ENCODE assay signal across 10 cellular contexts in genomic region chr16:68227850-68228553, GRCh38. TPM values are rescaled to one million over a fixed set of nuclear protein-coding genes. Genes with fewer than 3 reads are reported as not detected.
DNase-seq lines count a peak whose midpoint lies in the region; ATAC-seq and TF ChIP-seq lines count a peak whose summit lies in the region.
"Had no signal": no experiment of that assay in that cellular context is flagged by ENCODE, and none has a peak within 500 bp of the region (broad histone marks: within the 10 kb centered on the region; RNA-seq: fewer than 3 reads in every experiment).

No MANE protein-coding gene starts in this region.

- no peaks in the 10 kb centered on the region for H4K20me1 ChIP-seq in KMS-11 (ENCODE audit: insufficient read depth)

- peaks cover 2% of the 10 kb centered on the region for H3K4me1 Mint-ChIP-seq in progenitor cell of endocrine pancreas (ENCODE audit: low read depth)

- H3K27me3 ChIP-seq in KMS-11 (ENCODE audit: insufficient read depth, low read depth): no peaks in the 10 kb centered on the region
- H3K27me3 ChIP-seq: esophagus muscularis mucosa had no signal

- TF ChIP-seq CTCF in KMS-11 (conservative IDR thresholded peaks at IDR 0.05; ENCODE audit: low read depth, low read length) (0 out of 2 replicates have a peak, but pooled peaks have one; percentile 14), cardiac fibroblast (IDR thresholded peaks at IDR 0.05; ENCODE audit: low read depth, low read length) (peak; percentile 3), progenitor cell of endocrine pancreas (IDR thresholded peaks at IDR 0.05; ENCODE audit: unreplicated experiment) (no peak)

- no peak overlapping the region for H3K9ac ChIP-seq in KMS-11

- H3K4me3 Mint-ChIP-seq in progenitor cell of endocrine pancreas (ENCODE audit: low read depth): no peak overlapping the region

- DNase-seq in DMS 273 (lab: John Stamatoyannopoulos, UW; ENCODE audit: unreplicated experiment) (peak; percentile 43), DMS 273 treated with DMSO at 0.1 percent for 48 hours (lab: John Stamatoyannopoulos, UW) (no peak), cardiac fibroblast (ENCODE audit: low read depth in 2 of 2) (no peak), progenitor cell of endocrine pancreas (ENCODE audit: low spot score, unreplicated experiment) (no peak), NCI-H82 treated with DMSO at 0.1 percent for 48 hours (lab: John Stamatoyannopoulos, UW; ENCODE audit: unreplicated experiment) (no peak), NCI-H2171 treated with DMSO at 0.1 percent for 48 hours (lab: John Stamatoyannopoulos, UW) (no peak)
- DNase-seq: anterior cingulate cortex had no signal

- H3K27ac Mint-ChIP-seq in progenitor cell of endocrine pancreas: peak overlapping the region; percentile 62

- H3K36me3 Mint-ChIP-seq in progenitor cell of endocrine pancreas (ENCODE audit: insufficient read depth): peaks cover 10% of the 10 kb centered on the region

- no peaks in the 10 kb centered on the region for H3K36me3 ChIP-seq in KMS-11 (ENCODE audit: insufficient read depth)

- peaks cover 15% of the 10 kb centered on the region for H3K4me1 ChIP-seq in KMS-11 (ENCODE audit: low read depth, poor library complexity, severe bottlenecking)

- no peak overlapping the region for H2AFZ ChIP-seq in KMS-11 (ENCODE audit: low read depth)

- H3K27me3 Mint-ChIP-seq in progenitor cell of endocrine pancreas: no peaks in the 10 kb centered on the region

- H3K4me3 ChIP-seq in KMS-11 (IDR thresholded peaks at IDR 0.05; ENCODE audit: insufficient read depth, low read depth, low read length): no peak overlapping the region
- H3K4me3 ChIP-seq in cardiac fibroblast (replicated peaks in 1 of 2; ENCODE audit: low read depth in 2 of 2, low read length in 2 of 2): no peak overlapping the region
- H3K4me3 ChIP-seq: esophagus muscularis mucosa had no signal

- H3K27ac ChIP-seq in KMS-11: no peak overlapping the region

- H3K79me2 ChIP-seq in KMS-11 (ENCODE audit: insufficient read depth, low read depth): no peaks in the 10 kb centered on the region

- no peaks in the 10 kb centered on the region for H3K9me3 Mint-ChIP-seq in progenitor cell of endocrine pancreas (ENCODE audit: low read depth)

- no peak overlapping the region for H3K4me2 ChIP-seq in KMS-11

- ATAC-seq in HG03045 (IDR thresholded peaks at IDR 0.05; ENCODE audit: unreplicated experiment): no peak

RNA-seq across cellular contexts. Expression of gene ESRP2, which starts 7.9 kb away (rescaled TPM):
- 82.3 and 88.6 TPM in 2 replicates for total RNA-seq in progenitor cell of endocrine pancreas

RNA-seq across cellular contexts. Expression of gene PLA2G15, which starts 17.2 kb away (rescaled TPM):
- 18.8 and 20.9 TPM in 2 replicates for total RNA-seq in progenitor cell of endocrine pancreas

RNA-seq across cellular contexts. Expression of gene SLC7A6, which starts 36.3 kb away (rescaled TPM):
- 11.3 and 11.6 TPM in 2 replicates for total RNA-seq in progenitor cell of endocrine pancreas
